ENCODE assay signal across 18 cellular contexts in the genomic region with DNA sequence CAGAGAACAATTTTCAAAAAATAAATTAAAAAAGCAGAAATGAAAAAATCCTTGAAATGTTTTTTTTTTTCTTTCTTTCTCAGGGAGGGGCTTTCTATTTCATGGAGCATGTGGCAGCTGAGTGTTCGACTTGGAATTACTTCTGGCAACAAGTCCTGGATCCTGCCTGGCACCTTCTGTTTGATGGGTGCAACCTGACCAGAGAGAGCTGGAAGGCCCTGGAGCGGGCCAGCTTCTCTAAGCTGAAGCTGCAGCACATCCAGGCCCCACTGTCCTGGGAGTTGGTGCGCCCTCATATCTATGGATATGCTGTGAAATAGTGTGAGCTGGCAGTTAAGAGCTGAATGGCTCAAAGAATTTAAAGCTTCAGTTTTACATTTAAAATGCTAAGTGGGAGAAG. TPM values are rescaled to one million over a fixed set of nuclear protein-coding genes. Genes with fewer than 3 reads are reported as not detected.
DNase-seq lines count a peak whose midpoint lies in the region; ATAC-seq and TF ChIP-seq lines count a peak whose summit lies in the region.
"Had no signal": no experiment of that assay in that cellular context is flagged by ENCODE, and none has a peak within 500 bp of the region (broad histone marks: within the 10 kb centered on the region; RNA-seq: fewer than 3 reads in every experiment).

No MANE protein-coding gene starts in this region.

- peaks cover 70% of the 10 kb centered on the region for H3K79me2 ChIP-seq in Loucy (ENCODE audit: insufficient read depth, low read length)

- H3K27ac ChIP-seq in thoracic aorta, result no peak overlapping the region

- no peaks in the 10 kb centered on the region for H3F3A ChIP-seq in Loucy (ENCODE audit: low read depth)

- peak overlapping the region; percentile 93 for H3K9ac ChIP-seq in Loucy (ENCODE audit: low read depth, low read length, poor library complexity, severe bottlenecking)

- peaks cover 27% of the 10 kb centered on the region for H3K36me3 Mint-ChIP-seq in mesothelial cell of epicardium
- H3K36me3 Mint-ChIP-seq: CD4-positive, alpha-beta memory T cell had no signal

- peaks cover 12% of the 10 kb centered on the region for H4K20me1 ChIP-seq in Loucy (ENCODE audit: insufficient read depth, low read length, poor library complexity, severe bottlenecking)

- peak overlapping the region; percentile 74 for H3K27ac Mint-ChIP-seq in mesothelial cell of epicardium
- H3K27ac Mint-ChIP-seq: CD4-positive, alpha-beta memory T cell had no signal

- ATAC-seq in thoracic aorta (ENCODE audit: insufficient number of reproducible peaks, low FRiP score, low read depth) (no peak), HG03571 (IDR thresholded peaks at IDR 0.05; ENCODE audit: unreplicated experiment) (no peak)
- ATAC-seq: K562 had no signal

- H3K9me2 ChIP-seq in Loucy (replicated peaks; ENCODE audit: low read depth, low read length), result no peaks in the 10 kb centered on the region

- H2AFZ ChIP-seq in Loucy (ENCODE audit: low read length), result no peak overlapping the region

- H3K4me1 Mint-ChIP-seq in mesothelial cell of epicardium, result peaks cover 77% of the 10 kb centered on the region

- H3K4me3 Mint-ChIP-seq in mesothelial cell of epicardium, result peak overlapping the region; percentile 17
- H3K4me3 Mint-ChIP-seq: CD4-positive, alpha-beta memory T cell had no signal

- TF ChIP-seq CTCF in Loucy (conservative IDR thresholded peaks at IDR 0.05; ENCODE audit: low read length) (no peak), mesothelial cell of epicardium (IDR thresholded peaks at IDR 0.05; ENCODE audit: unreplicated experiment) (no peak), thoracic aorta (IDR thresholded peaks at IDR 0.05) (no peak)

- H3K27me3 Mint-ChIP-seq in mesothelial cell of epicardium (ENCODE audit: low read depth), result no peaks in the 10 kb centered on the region
- H3K27me3 Mint-ChIP-seq: CD4-positive, alpha-beta memory T cell had no signal

- DNase-seq in cerebellum (ENCODE audit: low spot score) (peak; percentile 33), mesothelial cell of epicardium (ENCODE audit: low spot score in 2 of 2, unreplicated experiment in 2 of 2) (no peak), thoracic aorta (ENCODE audit: low spot score) (no peak), putamen (ENCODE audit: low spot score) (no peak), cerebellar nuclear complex (lab: John Stamatoyannopoulos, UW) (no peak), T-helper 1 cell (no peak)
- DNase-seq: ACHN; CD4-positive, alpha-beta memory T cell; DMS79; GDM1; NCI-H1092 treated with DMSO at 0.1 percent for 48 hours; NCI-H187; SIG-M5 had no signal

- H3K4me1 ChIP-seq in Loucy (ENCODE audit: insufficient read depth, low read length, poor library complexity, severe bottlenecking), result peaks cover 73% of the 10 kb centered on the region
- H3K4me1 ChIP-seq in thoracic aorta (ENCODE audit: control insufficient read depth in 1 of 2, low read depth in 2 of 2), result peaks cover 31 to 59% of the 10 kb centered on the region in 2 donors

- peak overlapping the region; percentile 98 for H3K4me2 ChIP-seq in Loucy (ENCODE audit: low read depth, low read length, poor library complexity, severe bottlenecking)

- H3K9me3 ChIP-seq in Loucy (ENCODE audit: insufficient read depth, low read depth, low read length) (no peaks in the 10 kb centered on the region), thoracic aorta (no peaks in the 10 kb centered on the region)

- no peaks in the 10 kb centered on the region for H3K27me3 ChIP-seq in Loucy (ENCODE audit: insufficient read depth, low read length, poor library complexity, severe bottlenecking)
- no peaks in the 10 kb centered on the region for H3K27me3 ChIP-seq in thoracic aorta (replicated peaks; ENCODE audit: insufficient read depth)

- H3K36me3 ChIP-seq in Loucy (ENCODE audit: insufficient read depth, low read length) (no peaks in the 10 kb centered on the region), thoracic aorta (peaks cover 13% of the 10 kb centered on the region)

- H3K9me3 Mint-ChIP-seq in mesothelial cell of epicardium, result no peaks in the 10 kb centered on the region
- H3K9me3 Mint-ChIP-seq: CD4-positive, alpha-beta memory T cell had no signal

- H3K4me3 ChIP-seq in Loucy (ENCODE audit: low read length, poor library complexity, severe bottlenecking) (peak overlapping the region; percentile 92), thoracic aorta (peak overlapping the region; percentile 96)
- H3K4me3 ChIP-seq: K562 had no signal

RNA-seq across cellular contexts. Expression of gene HIGD1C, which starts 22.5 kb away (rescaled TPM):
- total RNA-seq in cerebellum (not detected), mesothelial cell of epicardium (not detected in 3 replicates), thoracic aorta (not detected)
- total RNA-seq: CD4-positive, alpha-beta memory T cell; K562; MCF 10A; RPMI7951 had no signal
